Comparison of ENCODE assay signal across 1 cellular context in the genomic region with DNA sequence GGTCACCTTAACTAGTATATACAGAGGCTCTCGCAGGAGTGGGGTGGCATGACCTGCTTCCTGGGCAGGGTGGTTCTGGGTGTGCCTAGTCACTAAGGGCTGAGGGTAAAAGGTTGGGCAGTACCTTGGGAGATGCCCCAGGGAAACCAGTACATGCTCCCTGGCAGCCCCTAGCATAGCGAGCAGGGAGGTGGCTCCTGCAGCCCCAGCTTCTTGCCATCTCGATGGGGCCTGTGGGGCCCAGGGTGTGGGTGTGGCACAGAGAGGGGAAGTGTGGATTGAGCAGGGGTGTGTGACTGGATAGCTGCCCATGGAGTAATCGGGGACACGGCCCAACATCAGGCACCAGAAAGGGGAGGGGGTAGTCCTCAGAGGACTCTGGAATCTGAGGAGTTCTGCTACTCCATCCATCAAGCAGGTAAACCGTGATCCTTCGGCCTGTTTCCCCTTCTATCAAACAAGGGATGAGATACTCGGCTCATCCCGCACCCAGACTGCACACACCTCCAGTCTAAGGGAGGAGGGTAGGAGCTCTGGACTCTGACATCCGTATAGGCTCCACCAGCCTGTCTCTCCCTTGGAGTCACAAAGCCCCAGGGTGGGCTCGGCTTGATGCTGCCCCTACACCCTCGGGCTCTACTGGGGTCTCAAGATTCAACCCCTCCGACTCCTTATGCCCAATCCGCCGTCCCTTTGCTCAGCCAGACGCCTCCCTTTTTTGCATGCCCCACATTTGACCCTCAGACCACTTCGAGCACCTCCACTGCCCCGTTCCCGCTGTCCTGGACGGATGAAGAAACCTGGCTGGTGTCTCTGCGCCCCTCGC.
A peak's percentile ranks its signal among the peaks of the same experiment; 100 is the strongest.
TF ChIP-seq lines count a peak whose summit lies in the region.

No MANE protein-coding gene starts in this region.

TF ChIP-seq in H1, 55 proteins besides CTCF, POLR2A, EP300 and RAD21:
- TF ChIP-seq RFX5 (IDR thresholded peaks at IDR 0.05; ENCODE audit: borderline replicate concordance, low read depth, low read length) (no peak), KDM4A (IDR thresholded peaks at IDR 0.05; ENCODE audit: low read depth, low read length, severe bottlenecking) (peak; percentile 9)
